15 cellular contexts compared by ENCODE assay signal in genomic region chr3:149610351-149611105, GRCh38. TPM values are rescaled to one million over a fixed set of nuclear protein-coding genes. Genes with fewer than 3 reads are reported as not detected.
DNase-seq lines count a peak whose midpoint lies in the region; ATAC-seq and TF ChIP-seq lines count a peak whose summit lies in the region.
"Had no signal": no experiment of that assay in that cellular context is flagged by ENCODE, and none has a peak within 500 bp of the region (broad histone marks: within the 10 kb centered on the region; RNA-seq: fewer than 3 reads in every experiment).

No MANE protein-coding gene starts in this region.

- intact Hi-C loops in head of caudate nucleus (cut with DNase I) (no loop called here), colonic mucosa (cut with DNase I) (no loop called here)

- H4K20me1 ChIP-seq in neural progenitor cell (ENCODE audit: low read depth) = no peaks in the 10 kb centered on the region

- peak overlapping the region; percentile 37 for H3K4me2 ChIP-seq in neural progenitor cell

- H2AFZ ChIP-seq in ACC112 (ENCODE audit: low read length, unreplicated experiment) = no peak overlapping the region
- no peak overlapping the region for H2AFZ ChIP-seq in neural progenitor cell (replicated peaks)

- H3K4me1 ChIP-seq in ACC112 (ENCODE audit: control insufficient read depth, insufficient read depth, low read length, unreplicated experiment) (peaks cover 57% of the 10 kb centered on the region), neural progenitor cell (peaks cover 17% of the 10 kb centered on the region), colonic mucosa (no peaks in the 10 kb centered on the region)

- no peaks in the 10 kb centered on the region for H3K9me3 ChIP-seq in neural progenitor cell (ENCODE audit: low read depth)
- no peaks in the 10 kb centered on the region for H3K9me3 ChIP-seq in colonic mucosa
- H3K9me3 ChIP-seq: tibial nerve had no signal

- no peak for TF ChIP-seq CTCF in neural progenitor cell (IDR thresholded peaks at IDR 0.05)
- TF ChIP-seq CTCF in colonic mucosa (IDR thresholded peaks at IDR 0.05) = no peak

- H3K79me2 ChIP-seq in ACC112 (ENCODE audit: control insufficient read depth, insufficient read depth, low read length, unreplicated experiment) = peaks cover 75% of the 10 kb centered on the region
- H3K79me2 ChIP-seq in neural progenitor cell (ENCODE audit: low read depth) = no peaks in the 10 kb centered on the region

- H3K27me3 Mint-ChIP-seq in neural progenitor cell (ENCODE audit: insufficient read depth, low read depth) = no peaks in the 10 kb centered on the region

- no peaks in the 10 kb centered on the region for H3K27me3 ChIP-seq in ACC112 (ENCODE audit: insufficient read depth, low read length)
- no peaks in the 10 kb centered on the region for H3K27me3 ChIP-seq in neural progenitor cell
- H3K27me3 ChIP-seq in colonic mucosa = no peaks in the 10 kb centered on the region
- H3K27me3 ChIP-seq: foreskin keratinocyte, tibial nerve had no signal

- no peak overlapping the region for H3K27ac Mint-ChIP-seq in neural progenitor cell

- ATAC-seq in SK-N-SH treated with all-trans-retinoic acid at 6 μM for 48 hours (peak; percentile 57; the same call in 2 of the 3 replicates), HG03457 (IDR thresholded peaks at IDR 0.05; ENCODE audit: unreplicated experiment) (no peak)
- ATAC-seq: foreskin keratinocyte had no signal

- no peaks in the 10 kb centered on the region for H3K9me3 Mint-ChIP-seq in neural progenitor cell

- H3K4me1 Mint-ChIP-seq in neural progenitor cell = peaks cover 13% of the 10 kb centered on the region

- DNase-seq in head of caudate nucleus (peak in 41 of 42 donors; percentile 20 to 80 (median 60)), neural progenitor cell (ENCODE audit: low spot score) (no peak), iPS-NIHi11 (ENCODE audit: low spot score) (no peak), colonic mucosa (no peak)
- no peak for DNase-seq in activated effector memory CD4-positive, alpha-beta T cell treated with Interleukin-2 at 50 U/mL for 16 hours
- DNase-seq: activated effector memory CD4-positive, alpha-beta T cell treated with anti-CD3 and anti-CD28 coated beads, Interleukin-2, amount 50 U/mL, for 16 hours; foreskin keratinocyte; HCEC 1CT; KBM-7; mammary epithelial cell; NCI-H187 treated with DMSO at 0.1 percent for 48 hours had no signal

- peaks cover 4% of the 10 kb centered on the region for H3F3A ChIP-seq in neural progenitor cell (ENCODE audit: low read depth)

- H3K4me3 Mint-ChIP-seq in neural progenitor cell = no peak overlapping the region

- peaks cover 9% of the 10 kb centered on the region for H3K36me3 Mint-ChIP-seq in neural progenitor cell

- H3K27ac ChIP-seq in ACC112 (ENCODE audit: low read depth, low read length) = peak overlapping the region; percentile 76
- peak overlapping the region; percentile 61 for H3K27ac ChIP-seq in neural progenitor cell
- no peak overlapping the region for H3K27ac ChIP-seq in colonic mucosa
- H3K27ac ChIP-seq: foreskin keratinocyte had no signal

- peaks cover 9% of the 10 kb centered on the region; the same call in 1 of the 2 replicates for H3K36me3 ChIP-seq in ACC112 (ENCODE audit: insufficient read depth, low read length)
- no peaks in the 10 kb centered on the region for H3K36me3 ChIP-seq in neural progenitor cell
- no peaks in the 10 kb centered on the region for H3K36me3 ChIP-seq in colonic mucosa
- H3K36me3 ChIP-seq: tibial nerve had no signal

- no peak overlapping the region; the same call in 1 of the 2 replicates for H3K4me3 ChIP-seq in ACC112 (ENCODE audit: low read depth, low read length)
- H3K4me3 ChIP-seq in neural progenitor cell = no peak overlapping the region
- H3K4me3 ChIP-seq in colonic mucosa = no peak overlapping the region
- H3K4me3 ChIP-seq: tibial nerve had no signal

- H3K9ac ChIP-seq in neural progenitor cell = no peak overlapping the region
- no peak overlapping the region for H3K9ac ChIP-seq in colonic mucosa (ENCODE audit: low read depth in 2 of 2, low read length in 2 of 2)

TF ChIP-seq in SK-N-SH treated with all-trans-retinoic acid at 6 μM for 48 hours, 23 proteins besides CTCF, POLR2A, EP300 and RAD21:
- peak; percentile 53; the same call in 1 of the 2 replicates for TF ChIP-seq ZFP3 (CRISPR knock-in tag; IDR thresholded peaks at IDR 0.05)
- TF ChIP-seq CSRNP3 (CRISPR knock-in tag; IDR thresholded peaks at IDR 0.05) = no peak

RNA-seq across cellular contexts. Expression of gene WWTR1, which starts 47.3 kb away (rescaled TPM):
- total RNA-seq in neural progenitor cell (ENCODE audit: low replicate concordance) (8.0 and 13.9 TPM in 2 replicates), colonic mucosa (10 to 100 TPM in 1 of 2 donors, 1 to 10 TPM in 1; 6.8 to 35.8 TPM)

Comparison
In these comparisons a context has a peak if more than half of its experiments do, and no peak if none do; other contexts are left out.
1. DNase-seq: peak in head of caudate nucleus (41 of 42); none in neural progenitor cell (single experiment), iPS-NIHi11 (single experiment), activated effector memory CD4-positive, alpha-beta T cell treated with Interleukin-2 at 50 U/mL for 16 hours (single experiment) and colonic mucosa (single experiment).